In the genomic region with DNA sequence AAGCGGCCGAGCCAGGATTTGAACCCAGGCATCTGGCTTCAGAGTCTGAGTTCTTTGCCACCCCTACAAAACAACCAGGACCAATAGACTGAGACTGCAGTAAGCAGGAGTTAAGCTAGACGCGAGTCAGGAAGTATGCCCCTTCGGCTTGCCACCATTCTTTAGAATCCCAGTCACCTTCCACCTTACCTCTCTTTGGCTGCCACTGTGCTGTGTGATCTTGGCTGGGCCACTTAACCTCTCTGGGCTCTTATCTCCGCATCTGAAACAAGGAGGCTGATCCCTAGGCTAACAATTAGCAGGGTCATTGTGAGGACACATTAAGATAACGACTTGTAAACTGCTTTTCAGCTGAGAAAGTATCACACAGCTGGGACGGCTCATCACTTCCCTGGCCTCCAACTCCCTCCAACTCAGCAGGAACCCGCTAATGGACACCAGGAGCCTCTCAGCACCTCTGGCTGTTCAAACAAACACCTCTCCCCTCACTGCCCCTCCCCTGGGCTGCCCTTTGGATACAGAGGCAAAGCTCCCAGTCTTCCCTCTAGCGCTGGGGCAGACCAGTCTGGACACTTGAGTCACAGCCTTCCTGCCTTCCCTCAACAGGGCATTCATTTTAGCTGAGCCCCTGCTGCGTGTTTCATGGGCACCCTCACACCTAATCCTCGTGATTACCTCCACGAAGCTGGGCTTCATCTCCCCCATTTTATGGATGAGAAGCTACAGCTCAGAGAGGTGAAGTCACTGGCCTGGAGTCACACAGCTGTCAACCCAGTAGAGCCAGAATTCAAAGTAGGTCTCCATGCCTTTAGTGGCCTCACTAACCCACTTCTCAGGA, we compare ENCODE assay signal across 31 cellular contexts.
DNase-seq lines count a peak whose midpoint lies in the region; ATAC-seq, FAIRE-seq and TF ChIP-seq lines count a peak whose summit lies in the region.
"Had no signal": no experiment of that assay in that cellular context is flagged by ENCODE, and none has a peak within 500 bp of the region (broad histone marks: within the 10 kb centered on the region; RNA-seq: fewer than 3 reads in every experiment).

No MANE protein-coding gene starts in this region.

- H4K5ac ChIP-seq in H9 (ENCODE audit: insufficient read length, low read depth, low read length): no peak overlapping the region

- H3K4ac ChIP-seq in H9 (ENCODE audit: low read depth, low read length): no peak overlapping the region

- no peak overlapping the region for H3K23ac ChIP-seq in H9 (ENCODE audit: insufficient read length, low read depth, low read length)

- H2BK15ac ChIP-seq in H9 (ENCODE audit: low read depth, low read length): no peak overlapping the region

- peaks cover 49% of the 10 kb centered on the region for H3K27me3 ChIP-seq in H9 (ENCODE audit: insufficient read depth, low read length)
- peaks cover 15 to 39% of the 10 kb centered on the region in 2 experiments for H3K27me3 ChIP-seq in K562 (ENCODE audit: control insufficient read depth in 2 of 2, insufficient read depth in 2 of 2, low read length in 2 of 2)
- no peaks in the 10 kb centered on the region for H3K27me3 ChIP-seq in dorsolateral prefrontal cortex
- H3K27me3 ChIP-seq: ovary had no signal

- intact Hi-C loops in K562 (cut with micrococcal nuclease): no loop called here
- intact Hi-C loops in dorsolateral prefrontal cortex (cut with DNase I): no loop called here

- H3K23me2 ChIP-seq in H9 (ENCODE audit: insufficient read length, low read depth, low read length, poor library complexity, severe bottlenecking): no peaks in the 10 kb centered on the region

- no peak overlapping the region for H2BK12ac ChIP-seq in H9 (ENCODE audit: insufficient read length, low read depth, low read length)

- no peak overlapping the region for H3K4me2 ChIP-seq in H9 (ENCODE audit: insufficient read depth, insufficient read length, low read length)
- no peak overlapping the region for H3K4me2 ChIP-seq in K562 (ENCODE audit: insufficient read depth, low read length)

- H3K9me3 ChIP-seq in H9 (ENCODE audit: control insufficient read depth, low read depth, low read length) (no peaks in the 10 kb centered on the region), K562 (replicated peaks; ENCODE audit: control insufficient read depth, insufficient read depth, low read depth, low read length) (no peaks in the 10 kb centered on the region)
- H3K9me3 ChIP-seq: gastroesophageal sphincter, HAP-1, ovary, suprapubic skin had no signal

- H3K36me3 Mint-ChIP-seq in H9 (ENCODE audit: insufficient read depth in 1 of 3, low read depth in 3 of 3): no peaks in the 10 kb centered on the region
- H3K36me3 Mint-ChIP-seq: brain had no signal

- H3K56ac ChIP-seq in H9 (ENCODE audit: insufficient read length, low read depth, low read length): no peak overlapping the region

- H3K36me3 ChIP-seq in K562 (ENCODE audit: control insufficient read depth, insufficient read depth, low read length): no peaks in the 10 kb centered on the region
- H3K36me3 ChIP-seq: gastroesophageal sphincter, HAP-1, ovary, suprapubic skin had no signal

- H3K9me1 ChIP-seq in K562 (ENCODE audit: control insufficient read depth, insufficient read depth, low read length): no peaks in the 10 kb centered on the region

- H3K27ac ChIP-seq in H9 (ENCODE audit: insufficient read length, low read depth, low read length) (no peak overlapping the region), K562 (ENCODE audit: extremely low read depth, low read depth, low read length) (no peak overlapping the region), dorsolateral prefrontal cortex (peak overlapping the region in 2 of 59 donors; percentile 15 to 51)
- H3K27ac ChIP-seq: gastroesophageal sphincter, ovary, SK-N-MC, suprapubic skin had no signal

- TF ChIP-seq EP300 in K562 (IDR thresholded peaks at IDR 0.05; ENCODE audit: low read length): no peak

- H2BK5ac ChIP-seq in H9 (ENCODE audit: insufficient read length, low read length): no peak overlapping the region

- ATAC-seq in K562 (peak; percentile 51; the same call in 2 of the 3 replicates), left lobe of liver (no peak)
- ATAC-seq: activated T-helper 17 cell treated with anti-CD3 and anti-CD28 coated beads, Interleukin-2, amount 50 U/mL, for 72 hours; gastroesophageal sphincter; left cardiac atrium; PC-3 had no signal

- TF ChIP-seq POLR2A in K562 (conservative IDR thresholded peaks at IDR 0.05): no peak

- no peak overlapping the region for H3T11ph ChIP-seq in H9 (ENCODE audit: low read length)

- no peak overlapping the region for H4K8ac ChIP-seq in H9 (replicated peaks; ENCODE audit: insufficient read length, low read depth, low read length)

- peaks cover 18 to 38% of the 10 kb centered on the region in 2 experiments for H3K4me1 Mint-ChIP-seq in H9
- H3K4me1 Mint-ChIP-seq: activated T-helper 17 cell treated with anti-CD3 and anti-CD28 coated beads, Interleukin-2, amount 50 U/mL, for 72 hours had no signal

- H4K91ac ChIP-seq in H9 (ENCODE audit: insufficient read length, low read depth, low read length): peak overlapping the region; percentile 40

- CTCF ChIA-PET in K562 (lab: Yijun Ruan, JAX; ENCODE audit: low intra/inter-chr PET ratio): no interaction called here

- H2AK5ac ChIP-seq in H9 (ENCODE audit: insufficient read length, low read length): no peak overlapping the region

- no peaks in the 10 kb centered on the region for H4K20me1 ChIP-seq in H9 (ENCODE audit: control insufficient read depth, insufficient read depth, insufficient read length)
- H4K20me1 ChIP-seq in K562 (replicated peaks; ENCODE audit: control insufficient read depth, insufficient read depth, low read length): 0 out of 2 replicates have a peak, but pooled peaks cover 13% of the 10 kb centered on the region

- BruUV-seq in K562 (replicated peaks; lab: Mats Ljungman, UMichigan): no TSS peak

- POLR2A ChIA-PET in K562 (lab: Yijun Ruan, JAX): interaction anchor here (0.7 to 1.6 kb wide), 2 partner anchors 10 to 22 kb away, joined by 3 to 8 read pairs; no protein-coding TSS in a partner anchor

- no peak for TF ChIP-seq CTCF in H9 (conservative IDR thresholded peaks at IDR 0.05)
- no peak for TF ChIP-seq CTCF in K562 (IDR thresholded peaks at IDR 0.05 in 2 of 3, conservative IDR thresholded peaks at IDR 0.05 in 1 of 3; ENCODE audit: insufficient read depth in 2 of 3, low read depth in 1 of 3, low read length in 3 of 3)
- TF ChIP-seq CTCF in dorsolateral prefrontal cortex (IDR thresholded peaks at IDR 0.05 in 54 of 56, conservative IDR thresholded peaks at IDR 0.05 in 2 of 56; ENCODE audit: low read depth in 1 of 56, partially characterized antibody in 56 of 56): no peak

- no peak overlapping the region for H3K9ac ChIP-seq in H9 (ENCODE audit: extremely low read depth, insufficient read length, low read length)
- H3K9ac ChIP-seq in K562 (ENCODE audit: insufficient read depth in 1 of 2, low read depth in 2 of 2, low read length in 2 of 2): no peak overlapping the region

- in situ Hi-C loops in K562 (cut with MboI): no loop called here

- H3K4me3 Mint-ChIP-seq in H9: no peak overlapping the region
- H3K4me3 Mint-ChIP-seq: activated T-helper 17 cell treated with anti-CD3 and anti-CD28 coated beads, Interleukin-2, amount 50 U/mL, for 72 hours; brain; CD4-positive, alpha-beta T cell had no signal

- peaks cover 0 to 9% of the 10 kb centered on the region in 2 experiments; a peak in 1 of 5 replicates for H3K9me3 Mint-ChIP-seq in H9
- H3K9me3 Mint-ChIP-seq: activated T-helper 17 cell treated with anti-CD3 and anti-CD28 coated beads, Interleukin-2, amount 50 U/mL, for 72 hours; CD4-positive, alpha-beta T cell had no signal

- no peak overlapping the region for H2BK120ac ChIP-seq in H9 (ENCODE audit: low read depth, low read length, poor library complexity, severe bottlenecking)

- H2BK20ac ChIP-seq in H9 (ENCODE audit: low read depth, low read length, poor library complexity, severe bottlenecking): no peak overlapping the region

- no peak overlapping the region for H3K18ac ChIP-seq in H9 (ENCODE audit: insufficient read length, low read depth, low read length)

- H3K27me3 Mint-ChIP-seq in H9 (ENCODE audit: low read depth): peaks cover 100% of the 10 kb centered on the region

- no peak overlapping the region for H2AFZ ChIP-seq in H9 (ENCODE audit: low read length)
- H2AFZ ChIP-seq in K562 (ENCODE audit: low read depth, low read length): no peak overlapping the region

- H3K79me1 ChIP-seq in H9 (ENCODE audit: insufficient read depth, low read depth, low read length, poor library complexity, severe bottlenecking): no peaks in the 10 kb centered on the region

- DNase-seq in NCI-H146 (lab: John Stamatoyannopoulos, UW) (peak; percentile 26), NCI-H146 treated with DMSO at 0.1 percent for 48 hours (lab: John Stamatoyannopoulos, UW; ENCODE audit: unreplicated experiment) (no peak), H9 (peak; percentile 24), K562 (ENCODE audit: extremely low read depth in 1 of 4, low spot score in 3 of 4) (no peak), left lobe of liver (ENCODE audit: low spot score) (peak; percentile 23), UCSD-AML1 (lab: John Stamatoyannopoulos, UW; ENCODE audit: unreplicated experiment) (no peak), dorsolateral prefrontal cortex (no peak), Kasumi-1 (lab: John Stamatoyannopoulos, UW) (no peak)
- DNase-seq: activated CD4-positive, alpha-beta T cell treated with anti-CD3 and anti-CD28 coated beads, Interleukin-2, amount 50 U/mL, for 48 hours; activated CD4-positive, CD25-positive, alpha-beta regulatory T cell; activated naive CD4-positive, alpha-beta T cell treated with anti-CD3 and anti-CD28 coated beads, Interleukin-2, amount 50 U/mL, for 16 hours; AML-193; DND-41; IMR-90; left cardiac atrium; mammary epithelial cell; NCI-H1048; NCI-H2029 treated with DMSO at 0.1 percent for 48 hours; NCI-H226; NK-92 treated with Interleukin-12 subunit alpha and Interleukin-12 subunit beta, amount 100 ng/mL, for 24 hours; ovary; PC-3; stimulated activated naive CD4-positive, alpha-beta T cell had no signal

- H3K79me2 ChIP-seq in H9 (ENCODE audit: insufficient read depth, low read length) (no peaks in the 10 kb centered on the region), K562 (ENCODE audit: control insufficient read depth, insufficient read depth, low read length) (no peaks in the 10 kb centered on the region)

- H3K4me3 ChIP-seq in K562 (no peak overlapping the region), dorsolateral prefrontal cortex (no peak overlapping the region)
- H3K4me3 ChIP-seq: gastroesophageal sphincter, HAP-1, ovary, SK-N-MC, suprapubic skin had no signal

- H3K4me1 ChIP-seq in H9 (ENCODE audit: insufficient read depth, low read length): no peaks in the 10 kb centered on the region
- H3K4me1 ChIP-seq in K562 (replicated peaks in 1 of 2; ENCODE audit: control insufficient read depth in 2 of 2, insufficient read depth in 2 of 2, low read length in 2 of 2): no peaks in the 10 kb centered on the region; a peak in 1 of 5 replicates
- H3K4me1 ChIP-seq: gastroesophageal sphincter, HAP-1, suprapubic skin had no signal

- WGBS in H9 (ENCODE audit: extremely low coverage, insufficient read length, low lambda C conversion rate): no CpG with 5 or more reads among the region's 13 CpGs
- WGBS in K562 (ENCODE audit: insufficient coverage, low coverage, missing lambda C conversion rate): 0% methylated on average over 13 of the region's 13 CpGs

- H3K27ac Mint-ChIP-seq in H9: no peak overlapping the region
- H3K27ac Mint-ChIP-seq: activated T-helper 17 cell treated with anti-CD3 and anti-CD28 coated beads, Interleukin-2, amount 50 U/mL, for 72 hours; CD4-positive, alpha-beta T cell had no signal

- TF ChIP-seq RAD21 in K562 (CRISPR knock-in tag; conservative IDR thresholded peaks at IDR 0.05 in 1 of 2, IDR thresholded peaks at IDR 0.05 in 1 of 2): no peak

- no peak for FAIRE-seq in K562 (lab: Jason Lieb, UNC)
- FAIRE-seq: D721Med had no signal

- H3K14ac ChIP-seq in H9 (ENCODE audit: insufficient read depth, low read length): no peak overlapping the region; the same call in 1 of the 2 replicates

Comparison
In these comparisons a context has a peak if more than half of its experiments do, and no peak if none do; other contexts are left out.
1. DNase-seq: peak in NCI-H146 (single experiment), H9 (single experiment) and left lobe of liver (single experiment); none in NCI-H146 treated with DMSO at 0.1 percent for 48 hours (single experiment), K562 (0 of 4), UCSD-AML1 (single experiment), dorsolateral prefrontal cortex (0 of 10) and Kasumi-1 (0 of 2).